In genomic region chr18:25093131-25093530, GRCh38 we compare ENCODE assay signal across 22 cellular contexts.
DNase-seq lines count a peak whose midpoint lies in the region; ATAC-seq and TF ChIP-seq lines count a peak whose summit lies in the region.
"Had no signal": no experiment of that assay in that cellular context is flagged by ENCODE, and none has a peak within 500 bp of the region (broad histone marks: within the 10 kb centered on the region; RNA-seq: fewer than 3 reads in every experiment).

No MANE protein-coding gene starts in this region.

- no peaks in the 10 kb centered on the region for H3K36me3 Mint-ChIP-seq in HFFc6 (ENCODE audit: low read depth)
- H3K36me3 Mint-ChIP-seq in activated CD8-positive, alpha-beta T cell treated with anti-CD3 and anti-CD28 coated beads, Interleukin-2, amount 10 ng/mL, durations not matched to agents 7 days and 5 days (ENCODE audit: low read depth): no peaks in the 10 kb centered on the region
- H3K36me3 Mint-ChIP-seq: CD14-positive monocyte; CD8-positive, alpha-beta memory T cell had no signal

- H3K27ac Mint-ChIP-seq in HFFc6: no peak overlapping the region
- no peak overlapping the region for H3K27ac Mint-ChIP-seq in activated CD8-positive, alpha-beta T cell treated with anti-CD3 and anti-CD28 coated beads, Interleukin-2, amount 10 ng/mL, durations not matched to agents 7 days and 5 days
- H3K27ac Mint-ChIP-seq: CD14-positive monocyte; CD4-positive, alpha-beta T cell; CD8-positive, alpha-beta memory T cell had no signal

- TF ChIP-seq CTCF in foreskin keratinocyte (conservative IDR thresholded peaks at IDR 0.05) (no peak), HFFc6 (IDR thresholded peaks at IDR 0.05) (no peak)

- H3K27me3 ChIP-seq in foreskin keratinocyte: no peaks in the 10 kb centered on the region
- H3K27me3 ChIP-seq: BE2C; BLaER1 treated with 17β-estradiol and CSF1 and Interleukin-3, amounts not matched to agents 10 nM and 100 nM had no signal

- peaks cover 14% of the 10 kb centered on the region; the same call in 1 of the 2 replicates for H3K4me1 Mint-ChIP-seq in HFFc6 (ENCODE audit: low read depth)
- H3K4me1 Mint-ChIP-seq in activated CD8-positive, alpha-beta T cell treated with anti-CD3 and anti-CD28 coated beads, Interleukin-2, amount 10 ng/mL, durations not matched to agents 7 days and 5 days (ENCODE audit: low read depth): no peaks in the 10 kb centered on the region
- H3K4me1 Mint-ChIP-seq: CD8-positive, alpha-beta memory T cell had no signal

- CTCF ChIA-PET in activated CD8-positive, alpha-beta T cell treated with anti-CD3 and anti-CD28 coated beads, Interleukin-2, amount 10 ng/mL, durations not matched to agents 7 days and 5 days (lab: Charles Lee): no interaction called here

- no peaks in the 10 kb centered on the region; the same call in 1 of the 2 replicates for H3K27me3 Mint-ChIP-seq in HFFc6 (ENCODE audit: insufficient read depth)
- H3K27me3 Mint-ChIP-seq in activated CD8-positive, alpha-beta T cell treated with anti-CD3 and anti-CD28 coated beads, Interleukin-2, amount 10 ng/mL, durations not matched to agents 7 days and 5 days (ENCODE audit: low read depth): no peaks in the 10 kb centered on the region
- H3K27me3 Mint-ChIP-seq: CD4-positive, alpha-beta T cell; CD8-positive, alpha-beta memory T cell had no signal

- H3K27ac ChIP-seq in foreskin keratinocyte: no peak overlapping the region
- H3K27ac ChIP-seq: A549; BLaER1 treated with 17β-estradiol and CSF1 and Interleukin-3, amounts not matched to agents 10 nM and 100 nM had no signal

- peaks cover 6% of the 10 kb centered on the region for H3K4me1 ChIP-seq in foreskin keratinocyte
- H3K4me1 ChIP-seq: A549, BE2C, HAP-1 had no signal

- ATAC-seq in foreskin keratinocyte: peak; percentile 31
- ATAC-seq in activated CD8-positive, alpha-beta T cell treated with anti-CD3 and anti-CD28 coated beads, Interleukin-2, amount 10 ng/mL, durations not matched to agents 7 days and 5 days: no peak
- ATAC-seq: A549 had no signal

- POLR2A ChIA-PET in activated CD8-positive, alpha-beta T cell treated with anti-CD3 and anti-CD28 coated beads, Interleukin-2, amount 10 ng/mL, durations not matched to agents 7 days and 5 days (lab: Charles Lee): interaction anchor here (0.5 kb wide), 1 partner anchor 32 kb away, joined by 3 read pairs; no protein-coding TSS in a partner anchor

- DNase-seq in M059J (ENCODE audit: low read depth) (peak; percentile 33), RPMI7951 (ENCODE audit: low read depth) (peak; percentile 3), foreskin keratinocyte (peak; percentile 14 to 44), renal cortical epithelial cell (ENCODE audit: low read depth) (peak; percentile 9), NCI-H526 treated with DMSO at 0.1 percent for 48 hours (lab: John Stamatoyannopoulos, UW) (no peak), NCI-H1930 (lab: John Stamatoyannopoulos, UW) (no peak), HFFc6 (no peak)
- DNase-seq in activated CD8-positive, alpha-beta T cell treated with anti-CD3 and anti-CD28 coated beads, Interleukin-2, amount 10 ng/mL, durations not matched to agents 7 days and 5 days: no peak
- DNase-seq: 8988T; ACHN; AML-193; BE2C; CD4-positive, alpha-beta T cell; CD8-positive, alpha-beta memory T cell; DMS 273 treated with DMSO at 0.1 percent for 48 hours; DMS79; GF-D8; GOT3 had no signal

- H3K4me3 Mint-ChIP-seq in HFFc6: no peak overlapping the region
- H3K4me3 Mint-ChIP-seq in activated CD8-positive, alpha-beta T cell treated with anti-CD3 and anti-CD28 coated beads, Interleukin-2, amount 10 ng/mL, durations not matched to agents 7 days and 5 days: no peak overlapping the region
- H3K4me3 Mint-ChIP-seq: CD14-positive monocyte; CD4-positive, alpha-beta T cell; CD8-positive, alpha-beta memory T cell had no signal

- H3K9me3 Mint-ChIP-seq in HFFc6: no peaks in the 10 kb centered on the region; the same call in 1 of the 2 replicates
- no peaks in the 10 kb centered on the region for H3K9me3 Mint-ChIP-seq in activated CD8-positive, alpha-beta T cell treated with anti-CD3 and anti-CD28 coated beads, Interleukin-2, amount 10 ng/mL, durations not matched to agents 7 days and 5 days (ENCODE audit: insufficient read depth)
- H3K9me3 Mint-ChIP-seq: CD14-positive monocyte; CD4-positive, alpha-beta T cell; CD8-positive, alpha-beta memory T cell had no signal

Comparison
In these comparisons a context has a peak if more than half of its experiments do, and no peak if none do; other contexts are left out.
1. DNase-seq: peak in M059J (single experiment), RPMI7951 (single experiment), foreskin keratinocyte (2 of 2) and renal cortical epithelial cell (single experiment); none in NCI-H526 treated with DMSO at 0.1 percent for 48 hours (single experiment), NCI-H1930 (0 of 2), HFFc6 (single experiment) and activated CD8-positive, alpha-beta T cell treated with anti-CD3 and anti-CD28 coated beads, Interleukin-2, amount 10 ng/mL, durations not matched to agents 7 days and 5 days (single experiment).